10 cellular contexts compared by ENCODE assay signal in genomic region chr20:38566199-38566598, GRCh38. TPM values are rescaled to one million over a fixed set of nuclear protein-coding genes. Genes with fewer than 3 reads are reported as not detected.
"Had no signal": no experiment of that assay in that cellular context is flagged by ENCODE, and none has a peak within 500 bp of the region (broad histone marks: within the 10 kb centered on the region; RNA-seq: fewer than 3 reads in every experiment).

No MANE protein-coding gene starts in this region.

- FAIRE-seq: HepG2 had no signal

- H3K4me1 ChIP-seq: HAP-1 had no signal

- DNase-seq: GM23248, GOT3, H7, HFFc6, KBM-7 had no signal

- H3K4me3 ChIP-seq: GM23248, HAP-1 had no signal

- H3K9me3 ChIP-seq: HAP-1 had no signal

- H3K27ac ChIP-seq: GM23248, HL-60 had no signal

- ATAC-seq: HCT116, HepG2 had no signal

RNA-seq across cellular contexts. Expression of gene ADIG, which starts 14.8 kb away (rescaled TPM):
- polyA plus RNA-seq: GM23248, HepG2, IgD-negative memory B cell had no signal

RNA-seq across cellular contexts. Expression of gene ARHGAP40, which starts 35.4 kb away (rescaled TPM):
- polyA plus RNA-seq: GM23248, IgD-negative memory B cell had no signal
